Comparison of ENCODE assay signal across 8 cellular contexts in genomic region chr5:175534070-175534932, GRCh38. TPM values are rescaled to one million over a fixed set of nuclear protein-coding genes. Genes with fewer than 3 reads are reported as not detected.
DNase-seq lines count a peak whose midpoint lies in the region; ATAC-seq, FAIRE-seq and TF ChIP-seq lines count a peak whose summit lies in the region.

No MANE protein-coding gene starts in this region.

- intact Hi-C loops in K562 (cut with micrococcal nuclease) = loop anchor here (1.0 to 10.0 kb wide), 5 partner anchors 34 to 340 kb away; partner anchors contain the start of gene CPLX2

- peak; percentile 100 for TF ChIP-seq CTCF in K562 (IDR thresholded peaks at IDR 0.05 in 2 of 3, conservative IDR thresholded peaks at IDR 0.05 in 1 of 3; ENCODE audit: insufficient read depth in 2 of 3, low read depth in 1 of 3, low read length in 3 of 3)

- peaks cover 3% of the 10 kb centered on the region for H3K9me1 ChIP-seq in K562 (ENCODE audit: control insufficient read depth, insufficient read depth, low read length)

- TF ChIP-seq RAD21 in K562 (CRISPR knock-in tag; conservative IDR thresholded peaks at IDR 0.05 in 1 of 2, IDR thresholded peaks at IDR 0.05 in 1 of 2) = peak; percentile 99

- TF ChIP-seq EP300 in K562 (IDR thresholded peaks at IDR 0.05; ENCODE audit: low read length) = no peak

- peaks cover 0 to 2% of the 10 kb centered on the region in 2 experiments; a peak in 1 of 5 replicates for H3K27me3 ChIP-seq in K562 (ENCODE audit: control insufficient read depth in 2 of 2, insufficient read depth in 2 of 2, low read length in 2 of 2)
- H3K27me3 ChIP-seq in iPS DF 6.9 (ENCODE audit: control insufficient read depth, insufficient read depth, low read length) = no peaks in the 10 kb centered on the region

- no peaks in the 10 kb centered on the region for H3K79me2 ChIP-seq in K562 (ENCODE audit: control insufficient read depth, insufficient read depth, low read length)

- no TSS peak for BruUV-seq in K562 (replicated peaks; lab: Mats Ljungman, UMichigan)

- H3K36me3 ChIP-seq in K562 (ENCODE audit: control insufficient read depth, insufficient read depth, low read length) (peaks cover 13% of the 10 kb centered on the region; the same call in 1 of the 3 replicates), iPS DF 6.9 (ENCODE audit: control insufficient read depth, insufficient read depth, low read length) (no peaks in the 10 kb centered on the region)

- peaks cover 9% of the 10 kb centered on the region; the same call in 1 of the 2 replicates for H4K20me1 ChIP-seq in K562 (replicated peaks; ENCODE audit: control insufficient read depth, insufficient read depth, low read length)

- H3K27ac ChIP-seq in K562 (ENCODE audit: extremely low read depth, low read depth, low read length) (no peak overlapping the region), iPS DF 6.9 (ENCODE audit: low read length) (no peak overlapping the region)

- H2AFZ ChIP-seq in K562 (ENCODE audit: low read depth, low read length) = no peak overlapping the region

- in situ Hi-C loops in K562 (cut with MboI) = no loop called here

- peak; percentile 77 for ATAC-seq in GM18517 (IDR thresholded peaks at IDR 0.05; ENCODE audit: unreplicated experiment)
- ATAC-seq in HG03045 (IDR thresholded peaks at IDR 0.05; ENCODE audit: unreplicated experiment) = peak; percentile 88
- ATAC-seq in K562 = peak; percentile 99

- WGBS in K562 (ENCODE audit: insufficient coverage, low coverage, missing lambda C conversion rate) = 3% methylated on average over 30 of the region's 32 CpGs
- no CpG with 5 or more reads among the region's 32 CpGs for WGBS in iPS DF 6.9 (ENCODE audit: insufficient coverage, insufficient read length)

- H3K4me2 ChIP-seq in K562 (ENCODE audit: insufficient read depth, low read length) = no peak overlapping the region

- CTCF ChIA-PET in K562 (lab: Yijun Ruan, JAX; ENCODE audit: low intra/inter-chr PET ratio) = interaction anchor here (0.6 to 2.7 kb wide), 7 partner anchors 26 to 338 kb away, joined by 3 to 39 read pairs (median 12); no protein-coding TSS in a partner anchor

- POLR2A ChIA-PET in K562 (lab: Yijun Ruan, JAX) = interaction anchor here (0.9 kb wide), 1 partner anchor 184 kb away, joined by 4 read pairs; no protein-coding TSS in a partner anchor

- no peak overlapping the region for H3K4me3 ChIP-seq in K562
- no peak overlapping the region for H3K4me3 ChIP-seq in iPS DF 6.9 (ENCODE audit: low read length)

- no peak overlapping the region for H3K9ac ChIP-seq in K562 (ENCODE audit: insufficient read depth in 1 of 2, low read depth in 2 of 2, low read length in 2 of 2)

- peak; percentile 77 for FAIRE-seq in K562 (lab: Jason Lieb, UNC)

- no peak for TF ChIP-seq POLR2A in K562 (conservative IDR thresholded peaks at IDR 0.05)

- no peaks in the 10 kb centered on the region for H3K9me3 ChIP-seq in K562 (replicated peaks; ENCODE audit: control insufficient read depth, insufficient read depth, low read depth, low read length)
- H3K9me3 ChIP-seq in iPS DF 6.9 (ENCODE audit: control insufficient read depth, insufficient read depth, low read length) = no peaks in the 10 kb centered on the region

- DNase-seq in A172 (ENCODE audit: low spot score) (peak; percentile 79), NCI-H2107 treated with DMSO at 0.1 percent for 48 hours (lab: John Stamatoyannopoulos, UW; ENCODE audit: unreplicated experiment) (peak; percentile 13), UCSD-AML1 (lab: John Stamatoyannopoulos, UW; ENCODE audit: unreplicated experiment) (peak; percentile 84), K562 (ENCODE audit: extremely low read depth in 1 of 4, low spot score in 3 of 4) (peak; percentile 74 to 84 (median 77)), iPS DF 6.9 (ENCODE audit: low read depth, low spot score) (peak; percentile 91), smooth muscle cell of the brain vasculature (ENCODE audit: low read depth, low spot score) (peak; percentile 68)

- H3K4me1 ChIP-seq in K562 (replicated peaks in 1 of 2; ENCODE audit: control insufficient read depth in 2 of 2, insufficient read depth in 2 of 2, low read length in 2 of 2) (peaks cover 0 to 5% of the 10 kb centered on the region in 2 experiments; a peak in 3 of 5 replicates), iPS DF 6.9 (ENCODE audit: control insufficient read depth, insufficient read depth, low read length) (peaks cover 8% of the 10 kb centered on the region)

TF ChIP-seq in K562, 482 proteins besides CTCF, POLR2A, EP300 and RAD21 (continues in another document):
- TF ChIP-seq SOX6 (IDR thresholded peaks at IDR 0.05) (0 out of 2 replicates have a peak, but pooled peaks have one; percentile 12), CC2D1A (IDR thresholded peaks at IDR 0.05) (peak; percentile 16; the same call in 1 of the 2 replicates), NRF1 (conservative IDR thresholded peaks at IDR 0.05 in 1 of 2, IDR thresholded peaks at IDR 0.05 in 1 of 2) (0 out of 4 replicates have a peak, but pooled peaks have one; percentile 17 to 32), JUNB (CRISPR knock-in tag; conservative IDR thresholded peaks at IDR 0.05) (no peak), ARID2 (IDR thresholded peaks at IDR 0.05) (peak; percentile 90), GABPB1 (CRISPR knock-in tag; IDR thresholded peaks at IDR 0.05) (peak; percentile 45; the same call in 1 of the 2 replicates), PYGO2 (tag; IDR thresholded peaks at IDR 0.05) (no peak), LCOR (CRISPR knock-in tag; IDR thresholded peaks at IDR 0.05) (0 out of 2 replicates have a peak, but pooled peaks have one; percentile 53), L3MBTL2 (IDR thresholded peaks at IDR 0.05) (peak; percentile 45; the same call in 1 of the 2 replicates), CREM (IDR thresholded peaks at IDR 0.05; ENCODE audit: low read depth) (peak; percentile 45; the same call in 1 of the 2 replicates), CAMTA2 (CRISPR knock-in tag; conservative IDR thresholded peaks at IDR 0.05) (no peak), STAG1 (CRISPR knock-in tag; IDR thresholded peaks at IDR 0.05; ENCODE audit: borderline replicate concordance) (peak; percentile 93; the same call in 1 of the 2 replicates), SRF (CRISPR knock-in tag; IDR thresholded peaks at IDR 0.05) (peak in 1 of 2 experiments; percentile 52; a peak in 1 of 4 replicates), RCOR1 (IDR thresholded peaks at IDR 0.05; ENCODE audit: borderline replicate concordance in 1 of 2, low read depth in 2 of 2, low read length in 2 of 2) (peak in 1 of 2 experiments; percentile 45; a peak in 2 of 4 replicates), MAZ (CRISPR knock-in tag; conservative IDR thresholded peaks at IDR 0.05 in 1 of 2, IDR thresholded peaks at IDR 0.05 in 1 of 2) (peak; percentile 49; a peak in 2 of 4 replicates)
- TF ChIP-seq, protein P1, sequence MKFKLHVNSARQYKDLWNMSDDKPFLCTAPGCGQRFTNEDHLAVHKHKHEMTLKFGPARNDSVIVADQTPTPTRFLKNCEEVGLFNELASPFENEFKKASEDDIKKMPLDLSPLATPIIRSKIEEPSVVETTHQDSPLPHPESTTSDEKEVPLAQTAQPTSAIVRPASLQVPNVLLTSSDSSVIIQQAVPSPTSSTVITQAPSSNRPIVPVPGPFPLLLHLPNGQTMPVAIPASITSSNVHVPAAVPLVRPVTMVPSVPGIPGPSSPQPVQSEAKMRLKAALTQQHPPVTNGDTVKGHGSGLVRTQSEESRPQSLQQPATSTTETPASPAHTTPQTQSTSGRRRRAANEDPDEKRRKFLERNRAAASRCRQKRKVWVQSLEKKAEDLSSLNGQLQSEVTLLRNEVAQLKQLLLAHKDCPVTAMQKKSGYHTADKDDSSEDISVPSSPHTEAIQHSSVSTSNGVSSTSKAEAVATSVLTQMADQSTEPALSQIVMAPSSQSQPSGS (CRISPR knock-in tag; IDR thresholded peaks at IDR 0.05) = no peak
- TF ChIP-seq, protein P2, sequence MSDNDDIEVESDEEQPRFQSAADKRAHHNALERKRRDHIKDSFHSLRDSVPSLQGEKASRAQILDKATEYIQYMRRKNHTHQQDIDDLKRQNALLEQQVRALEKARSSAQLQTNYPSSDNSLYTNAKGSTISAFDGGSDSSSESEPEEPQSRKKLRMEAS (CRISPR knock-in tag; IDR thresholded peaks at IDR 0.05) = 0 out of 2 replicates have a peak, but pooled peaks have one; percentile 29
- TF ChIP-seq, protein P3, sequence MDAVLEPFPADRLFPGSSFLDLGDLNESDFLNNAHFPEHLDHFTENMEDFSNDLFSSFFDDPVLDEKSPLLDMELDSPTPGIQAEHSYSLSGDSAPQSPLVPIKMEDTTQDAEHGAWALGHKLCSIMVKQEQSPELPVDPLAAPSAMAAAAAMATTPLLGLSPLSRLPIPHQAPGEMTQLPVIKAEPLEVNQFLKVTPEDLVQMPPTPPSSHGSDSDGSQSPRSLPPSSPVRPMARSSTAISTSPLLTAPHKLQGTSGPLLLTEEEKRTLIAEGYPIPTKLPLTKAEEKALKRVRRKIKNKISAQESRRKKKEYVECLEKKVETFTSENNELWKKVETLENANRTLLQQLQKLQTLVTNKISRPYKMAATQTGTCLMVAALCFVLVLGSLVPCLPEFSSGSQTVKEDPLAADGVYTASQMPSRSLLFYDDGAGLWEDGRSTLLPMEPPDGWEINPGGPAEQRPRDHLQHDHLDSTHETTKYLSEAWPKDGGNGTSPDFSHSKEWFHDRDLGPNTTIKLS (IDR thresholded peaks at IDR 0.05; ENCODE audit: borderline replicate concordance, low read depth) = no peak

RNA-seq across cellular contexts. Expression of gene SFXN1, which starts 55.9 kb away (rescaled TPM):
- 202 and 239 TPM in 2 replicates for total RNA-seq in A172 (2014; rRNA removed; shearing (Covaris generic))
- total RNA-seq in K562 (2011; cell fraction: chromatin; rRNA removed; ENCODE audit: low replicate concordance) = 132 and 237 TPM in 2 replicates
- total RNA-seq in K562 (2011; cell fraction: nucleolus; rRNA removed) = 53.5 and 61.5 TPM in 2 replicates
- 121 and 188 TPM in 2 replicates for total RNA-seq in K562 (2011; cell fraction: nucleoplasm; rRNA removed)
- total RNA-seq in K562 (2014; rRNA removed) = 109 and 113 TPM in 2 replicates
- 128 and 129 TPM in 2 replicates for total RNA-seq in K562 (2014; rRNA removed; fragmentation: Illumina TruSeq; extraction: Trizol)
- 112 and 113 TPM in 2 replicates for total RNA-seq in K562 (2015; rRNA removed; fragmentation: Illumina TruSeq; extraction: Trizol)
- 141 and 147 TPM in 2 replicates for total RNA-seq in K562 (2021)
- polyA plus RNA-seq in K562 (2011; rRNA removed) = 227 and 261 TPM in 2 replicates
- polyA plus RNA-seq in K562 (2011; cell fraction: cytosol; rRNA removed) = 191 and 230 TPM in 2 replicates
- 171 and 185 TPM in 2 replicates for polyA plus RNA-seq in K562 (2011; cell fraction: nucleus; rRNA removed)
- 80.2 and 143 TPM in 2 replicates for polyA plus RNA-seq in K562 (2012)
- polyA plus RNA-seq in K562 (2014; fragmentation: Illumina TruSeq; extraction: Trizol) = 190 and 197 TPM in 2 replicates
- 10 to 100 TPM; 31.8 to 34.0 TPM for polyA plus RNA-seq in K562 (2014; fragmentation: Nextera tagmentation; extraction: Ambion mirVana)
- 83.1 and 101 TPM in 2 replicates for polyA plus RNA-seq in K562 (2014; rRNA removed)
- polyA minus RNA-seq in K562 (2011; rRNA and poly(A)+ RNA removed) = 473 and 585 TPM in 2 replicates
- polyA minus RNA-seq in K562 (2011; cell fraction: cytosol; rRNA and poly(A)+ RNA removed) = 144 and 181 TPM in 2 replicates
- 52.8 and 105 TPM in 2 replicates for polyA minus RNA-seq in K562 (2011; cell fraction: nucleus; rRNA and poly(A)+ RNA removed)

Comparison
In these comparisons a context has a peak if more than half of its experiments do, and no peak if none do; other contexts are left out.
1. DNase-seq: peak in every context shown above with its lines; median percentile 91 in iPS DF 6.9; 84 in UCSD-AML1; 79 in A172; 77 in K562; 68 in smooth muscle cell of the brain vasculature; 13 in NCI-H2107 treated with DMSO at 0.1 percent for 48 hours.